27 cellular contexts compared by ENCODE assay signal in genomic region chr2:16407358-16407757, GRCh38.
A peak's percentile ranks its signal among the peaks of the same experiment; 100 is the strongest.
DNase-seq lines count a peak whose midpoint lies in the region; ATAC-seq and TF ChIP-seq lines count a peak whose summit lies in the region.
"Had no signal": no experiment of that assay in that cellular context is flagged by ENCODE, and none has a peak within 500 bp of the region (broad histone marks: within the 10 kb centered on the region; RNA-seq: fewer than 3 reads in every experiment).

No MANE protein-coding gene starts in this region.

- no peaks in the 10 kb centered on the region for H3F3A ChIP-seq in GM23338 (replicated peaks; ENCODE audit: low read depth)

- peaks cover 8% of the 10 kb centered on the region; the same call in 1 of the 2 replicates for H3K9me2 ChIP-seq in GM23338 (ENCODE audit: insufficient read depth)
- H3K9me2 ChIP-seq: SK-N-SH had no signal

- no peaks in the 10 kb centered on the region for H3K27me3 ChIP-seq in GM23338 (ENCODE audit: insufficient read depth)
- H3K27me3 ChIP-seq in trophoblast cell (ENCODE audit: insufficient read depth, low read length) = no peaks in the 10 kb centered on the region
- H3K27me3 ChIP-seq: gastroesophageal sphincter, uterus had no signal

- no CpG with 5 or more reads among the region's 10 CpGs for WGBS in trophoblast cell (ENCODE audit: extremely low coverage, insufficient coverage, insufficient read length)

- no peak; the same call in 2 of the 3 replicates for ATAC-seq in GM23338
- ATAC-seq in Right ventricle myocardium superior (ENCODE audit: poor library complexity) = peak; percentile 89
- ATAC-seq: activated CD4-positive, CD25-positive, alpha-beta regulatory T cell treated with anti-CD3 and anti-CD28 coated beads, Interleukin-2, amount 50 U/mL, for 24 hours; gastroesophageal sphincter; stimulated activated naive CD8-positive, alpha-beta T cell treated with anti-CD3 and anti-CD28 coated beads, Interleukin-15, Interleukin-2, amounts not matched to agents 100 U/mL and 50 U/mL, for 24 hours had no signal

- intact Hi-C loops in Right ventricle myocardium superior (cut with DNase I) = no loop called here

- no peak overlapping the region for H3K9ac ChIP-seq in trophoblast cell (ENCODE audit: low read length)
- H3K9ac ChIP-seq: SK-N-SH had no signal

- H3K36me3 ChIP-seq in GM23338 (ENCODE audit: insufficient read depth) (no peaks in the 10 kb centered on the region), trophoblast cell (ENCODE audit: control insufficient read depth in 1 of 2, insufficient read depth in 2 of 2, low read length in 2 of 2) (no peaks in the 10 kb centered on the region)
- H3K36me3 ChIP-seq: gastroesophageal sphincter, uterus had no signal

- no peak overlapping the region for H2AK5ac ChIP-seq in trophoblast cell (ENCODE audit: low read length)

- no peak overlapping the region for H3K4me3 Mint-ChIP-seq in GM23338
- H3K4me3 Mint-ChIP-seq: CD4-positive, alpha-beta memory T cell; naive B cell; T-helper 1 cell treated with Interleukin-12 subunit alpha and Interleukin-12 subunit beta and Interleukin-4 antibody, amounts not matched to agents 30 μg/mL and 1 μg/mL, for 36 hours had no signal

- no peak overlapping the region for H2BK5ac ChIP-seq in trophoblast cell (ENCODE audit: low read depth, low read length, poor library complexity)

- no peak overlapping the region for H4K8ac ChIP-seq in trophoblast cell (ENCODE audit: low read depth, low read length)

- H2AFZ ChIP-seq in GM23338 (peak overlapping the region; percentile 81; the same call in 1 of the 2 replicates), trophoblast cell (ENCODE audit: insufficient read depth, low read length, poor library complexity) (no peak overlapping the region)

- H3K36me3 Mint-ChIP-seq in GM23338 (ENCODE audit: low read depth) = no peaks in the 10 kb centered on the region
- H3K36me3 Mint-ChIP-seq: CD4-positive, alpha-beta memory T cell; naive B cell had no signal

- H3K4me2 ChIP-seq in GM23338 = no peak overlapping the region
- no peak overlapping the region for H3K4me2 ChIP-seq in trophoblast cell (ENCODE audit: low read length)
- H3K4me2 ChIP-seq: SK-N-SH had no signal

- H3K4me1 Mint-ChIP-seq in GM23338 = no peaks in the 10 kb centered on the region
- H3K4me1 Mint-ChIP-seq: CD4-positive, alpha-beta memory T cell; naive B cell had no signal

- H4K20me1 ChIP-seq in GM23338 (replicated peaks; ENCODE audit: insufficient read depth) = no peaks in the 10 kb centered on the region

- H3K4ac ChIP-seq in trophoblast cell (ENCODE audit: low read depth, low read length) = no peak overlapping the region

- no peaks in the 10 kb centered on the region for H3K27me3 Mint-ChIP-seq in GM23338 (ENCODE audit: insufficient read depth, low read depth, poor library complexity)

- no peak overlapping the region for H3K23ac ChIP-seq in trophoblast cell (ENCODE audit: low read length)

- H3K79me2 ChIP-seq in GM23338 (replicated peaks; ENCODE audit: insufficient read depth) (no peaks in the 10 kb centered on the region), trophoblast cell (ENCODE audit: control insufficient read depth, insufficient read depth, low read length, poor library complexity) (no peaks in the 10 kb centered on the region)

- H3K14ac ChIP-seq in trophoblast cell (ENCODE audit: low read length) = no peak overlapping the region

- H3K4me1 ChIP-seq in GM23338 (ENCODE audit: insufficient read depth) (peaks cover 6% of the 10 kb centered on the region), trophoblast cell (ENCODE audit: control insufficient read depth in 1 of 2, insufficient read depth in 2 of 2, low read length in 2 of 2) (peaks cover 3 to 4% of the 10 kb centered on the region in 2 experiments)
- H3K4me1 ChIP-seq: gastroesophageal sphincter, uterus had no signal

- H3K18ac ChIP-seq in trophoblast cell (ENCODE audit: low read length) = no peak overlapping the region

- no peak overlapping the region for H3K4me3 ChIP-seq in GM23338
- no peak overlapping the region for H3K4me3 ChIP-seq in trophoblast cell (ENCODE audit: low read depth, low read length)
- H3K4me3 ChIP-seq: gastroesophageal sphincter, uterus had no signal

- H3K9me3 Mint-ChIP-seq in GM23338 = no peaks in the 10 kb centered on the region
- H3K9me3 Mint-ChIP-seq: T-helper 1 cell treated with Interleukin-12 subunit alpha and Interleukin-12 subunit beta and Interleukin-4 antibody, amounts not matched to agents 30 μg/mL and 1 μg/mL, for 36 hours had no signal

- H3K9me3 ChIP-seq in trophoblast cell (ENCODE audit: insufficient read depth, low read depth, low read length) = no peaks in the 10 kb centered on the region
- H3K9me3 ChIP-seq: gastroesophageal sphincter, SK-N-SH, uterus had no signal

- no peak overlapping the region for H2BK120ac ChIP-seq in trophoblast cell (ENCODE audit: insufficient read depth, low read length, poor library complexity)

- DNase-seq in GM23338 (ENCODE audit: low spot score) (no peak), Right ventricle myocardium superior (peak; percentile 39), left kidney (ENCODE audit: low read depth, low spot score) (peak; percentile 23), trophoblast cell (peak; percentile 7 to 59), T1000 (lab: John Stamatoyannopoulos, UW) (no peak), GM10266 (ENCODE audit: extremely low spot score) (no peak)
- no peak for DNase-seq in activated CD4-positive, alpha-beta T cell treated with anti-CD3 and anti-CD28 coated beads, Interleukin-2, amount 50 U/mL, for 4 hours
- DNase-seq in stimulated activated CD4-positive, alpha-beta T cell treated with anti-CD3 and anti-CD28 coated beads, Interleukin-12 subunit alpha, Interleukin-12 subunit beta, amount 100 ng/mL, for 4 hours = no peak
- DNase-seq: activated CD4-positive, alpha-beta T cell treated with anti-CD3 and anti-CD28 coated beads, Interleukin-2, amount 50 U/mL, for 48 hours; activated naive CD4-positive, alpha-beta T cell; activated T-cell treated with anti-CD3 and anti-CD28 coated beads, Interleukin-2, amount 50 U/mL, for 48 hours; CD4-positive, alpha-beta memory T cell; hippocampal formation; KBM-7; mesenchymal stem cell; naive B cell; NCI-H1092 treated with DMSO at 0.1 percent for 48 hours; NCI-H1694 treated with DMSO at 0.1 percent for 48 hours; NCI-H2171; NCI-H510A; SK-N-SH; small intestine; stimulated activated naive CD8-positive, alpha-beta T cell treated with anti-CD3 and anti-CD28 coated beads, Interleukin-15, Interleukin-2, amounts not matched to agents 100 U/mL and 50 U/mL, for 24 hours; uterus had no signal

- TF ChIP-seq CTCF in GM23338 (conservative IDR thresholded peaks at IDR 0.05; ENCODE audit: low read depth in 2 of 2) = no peak
- TF ChIP-seq CTCF in GM10266 (IDR thresholded peaks at IDR 0.05; ENCODE audit: control insufficient read depth, insufficient read depth, low read depth, missing control alignments) = no peak

- no peak overlapping the region for H4K91ac ChIP-seq in trophoblast cell (ENCODE audit: low read depth, low read length)

- no peak overlapping the region for H4K12ac ChIP-seq in trophoblast cell (ENCODE audit: low read depth, low read length)

- H3K27ac ChIP-seq in GM23338 (ENCODE audit: low read depth) (no peak overlapping the region), trophoblast cell (ENCODE audit: low read depth, low read length) (no peak overlapping the region)
- H3K27ac ChIP-seq: gastroesophageal sphincter, uterus had no signal

- H3K27ac Mint-ChIP-seq in GM23338 = no peak overlapping the region
- H3K27ac Mint-ChIP-seq: CD4-positive, alpha-beta memory T cell; naive B cell; T-helper 1 cell treated with Interleukin-12 subunit alpha and Interleukin-12 subunit beta and Interleukin-4 antibody, amounts not matched to agents 30 μg/mL and 1 μg/mL, for 36 hours had no signal

- H2BK12ac ChIP-seq in trophoblast cell (ENCODE audit: low read length) = no peak overlapping the region

- no peaks in the 10 kb centered on the region for H3K79me1 ChIP-seq in trophoblast cell (ENCODE audit: low read length)

TF ChIP-seq in GM23338, 12 proteins besides CTCF, POLR2A, EP300 and RAD21 (continues in another document):
- TF ChIP-seq STAT1 (IDR thresholded peaks at IDR 0.05; ENCODE audit: unreplicated experiment) (no peak), EZH2phosphoT487 (IDR thresholded peaks at IDR 0.05; ENCODE audit: unreplicated experiment) (no peak)

Comparison
In these comparisons a context has a peak if more than half of its experiments do, and no peak if none do; other contexts are left out.
1. DNase-seq: peak in Right ventricle myocardium superior (single experiment), left kidney (single experiment) and trophoblast cell (2 of 2); none in GM23338 (single experiment), activated CD4-positive, alpha-beta T cell treated with anti-CD3 and anti-CD28 coated beads, Interleukin-2, amount 50 U/mL, for 4 hours (0 of 2), T1000 (single experiment), stimulated activated CD4-positive, alpha-beta T cell treated with anti-CD3 and anti-CD28 coated beads, Interleukin-12 subunit alpha, Interleukin-12 subunit beta, amount 100 ng/mL, for 4 hours (single experiment) and GM10266 (single experiment).